ENCODE assay signal across 8 cellular contexts in genomic region chr13:39655569-39656324, GRCh38. TPM values are rescaled to one million over a fixed set of nuclear protein-coding genes. Genes with fewer than 3 reads are reported as not detected.
DNase-seq lines count a peak whose midpoint lies in the region; ATAC-seq and TF ChIP-seq lines count a peak whose summit lies in the region.

Gene COG6, plus strand, starts transcription at chr13:39655662. Its CDS starts 65 bp downstream, at chr13:39655727.

- H3K27ac Mint-ChIP-seq in activated CD8-positive, alpha-beta T cell treated with anti-CD3 and anti-CD28 coated beads for 36 hours, result peak within 1 kb of the TSS; percentile 88

- H3K27ac ChIP-seq in ectodermal cell (ENCODE audit: insufficient read depth, low read depth, low read length, poor library complexity, severe bottlenecking) (no peak within 1 kb of the TSS), lung (ENCODE audit: low read depth in 1 of 2, low read length in 1 of 2) (peak within 1 kb of the TSS; percentile 59 to 83)

- H3K4me3 ChIP-seq in ectodermal cell (ENCODE audit: insufficient read depth, low read depth, low read length), result peak within 1 kb of the TSS; percentile 93
- H3K4me3 ChIP-seq in lung, result peak within 1 kb of the TSS; percentile 95

- POLR2A ChIA-PET in activated CD8-positive, alpha-beta T cell treated with anti-CD3 and anti-CD28 coated beads for 36 hours (lab: Charles Lee), result interaction anchor here (1.0 kb wide), 1 partner anchor 10 kb away, joined by 3 read pairs; no protein-coding TSS in a partner anchor

- H3K36me3 ChIP-seq in ectodermal cell (ENCODE audit: control insufficient read depth, insufficient read depth, low read length) (no peaks in the 10 kb centered on the region), lung (ENCODE audit: control insufficient read depth in 2 of 2, insufficient read depth in 2 of 2, low read length in 2 of 2) (no peaks in the 10 kb centered on the region)

- peaks cover 24% of the 10 kb centered on the region for H3K4me1 Mint-ChIP-seq in activated CD8-positive, alpha-beta T cell treated with anti-CD3 and anti-CD28 coated beads for 36 hours (ENCODE audit: low read depth)

- peaks cover 2% of the 10 kb centered on the region for H3K36me3 Mint-ChIP-seq in activated CD8-positive, alpha-beta T cell treated with anti-CD3 and anti-CD28 coated beads for 36 hours (ENCODE audit: low read depth)

- H3K9me3 ChIP-seq in ectodermal cell (ENCODE audit: control insufficient read depth, low read length) (no peaks in the 10 kb centered on the region), lung (ENCODE audit: control insufficient read depth in 2 of 2, insufficient read depth in 1 of 2, low read length in 1 of 2) (no peaks in the 10 kb centered on the region)

- DNase-seq in CMK (ENCODE audit: low read depth), result peak; percentile 67
- peak; percentile 64 for DNase-seq in NCI-H82 treated with DMSO at 0.1 percent for 48 hours (lab: John Stamatoyannopoulos, UW; ENCODE audit: unreplicated experiment)
- peak; percentile 93 for DNase-seq in activated CD8-positive, alpha-beta T cell treated with anti-CD3 and anti-CD28 coated beads for 36 hours
- peak; percentile 93 for DNase-seq in lung (ENCODE audit: low spot score)
- DNase-seq in stimulated activated CD4-positive, alpha-beta T cell treated with anti-CD3 and anti-CD28 coated beads, TNF-alpha, amount 100 ng/mL, for 24 hours (ENCODE audit: low read depth in 3 of 3), result peak; percentile 89 to 95 (median 93)

- intact Hi-C loops in activated CD8-positive, alpha-beta T cell treated with anti-CD3 and anti-CD28 coated beads for 36 hours (cut with micrococcal nuclease), result no loop called here

- H3K27me3 Mint-ChIP-seq in activated CD8-positive, alpha-beta T cell treated with anti-CD3 and anti-CD28 coated beads for 36 hours, result no peaks in the 10 kb centered on the region

- peaks cover 3% of the 10 kb centered on the region for H3K9me3 Mint-ChIP-seq in activated CD8-positive, alpha-beta T cell treated with anti-CD3 and anti-CD28 coated beads for 36 hours

- no peak for TF ChIP-seq CTCF in activated CD8-positive, alpha-beta T cell treated with anti-CD3 and anti-CD28 coated beads for 36 hours (IDR thresholded peaks at IDR 0.05)
- no peak for TF ChIP-seq CTCF in lung (IDR thresholded peaks at IDR 0.05; ENCODE audit: control extremely low read depth, extremely low read depth)

- peak; percentile 92 for ATAC-seq in GM19438 (IDR thresholded peaks at IDR 0.05; ENCODE audit: low read depth, unreplicated experiment)
- peak; percentile 88 for ATAC-seq in HG03571 (IDR thresholded peaks at IDR 0.05; ENCODE audit: unreplicated experiment)
- peak; percentile 95 for ATAC-seq in activated CD8-positive, alpha-beta T cell treated with anti-CD3 and anti-CD28 coated beads for 36 hours
- peak; percentile 98 for ATAC-seq in lung (ENCODE audit: insufficient read depth, low FRiP score)

- H3K27me3 ChIP-seq in ectodermal cell (ENCODE audit: control insufficient read depth, insufficient read depth, low read length, poor library complexity, severe bottlenecking) (no peaks in the 10 kb centered on the region), lung (ENCODE audit: control insufficient read depth, insufficient read depth) (no peaks in the 10 kb centered on the region)

- H3K4me1 ChIP-seq in ectodermal cell (ENCODE audit: control insufficient read depth, insufficient read depth, low read length) (no peaks in the 10 kb centered on the region), lung (ENCODE audit: control insufficient read depth in 2 of 2, insufficient read depth in 2 of 2, low read length in 2 of 2) (peaks cover 0 to 3% of the 10 kb centered on the region in 2 donors)

- WGBS in ectodermal cell, 2 experiments, result 1% methylated on average over 59 of the region's 59 CpGs
- 0 to 1% methylated on average over 58 to 59 of the region's 59 CpGs for WGBS in lung, 2 donors

- CTCF ChIA-PET in activated CD8-positive, alpha-beta T cell treated with anti-CD3 and anti-CD28 coated beads for 36 hours (lab: Charles Lee), result interaction anchor here (0.9 to 1.2 kb wide), 2 partner anchors 39 to 44 kb away, joined by 3 to 5 read pairs; no protein-coding TSS in a partner anchor

- H3K4me3 Mint-ChIP-seq in activated CD8-positive, alpha-beta T cell treated with anti-CD3 and anti-CD28 coated beads for 36 hours, result peak within 1 kb of the TSS; percentile 86

RNA-seq across cellular contexts. Expression of gene COG6, which starts in this region (rescaled TPM):
- 10 to 100 TPM; 25.5 to 26.4 TPM for total RNA-seq in activated CD8-positive, alpha-beta T cell treated with anti-CD3 and anti-CD28 coated beads for 36 hours
- polyA plus RNA-seq in ectodermal cell (2013, experiment 1 of 4), result 22.4 TPM
- 23.2 TPM for polyA plus RNA-seq in ectodermal cell (2013, experiment 2 of 4)
- 19.9 TPM for polyA plus RNA-seq in ectodermal cell (2013, experiment 3 of 4)
- polyA plus RNA-seq in ectodermal cell (2013, experiment 4 of 4), result 20.9 TPM
- 10 to 100 TPM; 28.0 to 66.1 TPM for total RNA-seq in lung
- polyA plus RNA-seq in lung, result 1 to 10 TPM; 7.0 to 7.5 TPM
